Comparison of ENCODE assay signal across 20 cellular contexts in the genomic region with DNA sequence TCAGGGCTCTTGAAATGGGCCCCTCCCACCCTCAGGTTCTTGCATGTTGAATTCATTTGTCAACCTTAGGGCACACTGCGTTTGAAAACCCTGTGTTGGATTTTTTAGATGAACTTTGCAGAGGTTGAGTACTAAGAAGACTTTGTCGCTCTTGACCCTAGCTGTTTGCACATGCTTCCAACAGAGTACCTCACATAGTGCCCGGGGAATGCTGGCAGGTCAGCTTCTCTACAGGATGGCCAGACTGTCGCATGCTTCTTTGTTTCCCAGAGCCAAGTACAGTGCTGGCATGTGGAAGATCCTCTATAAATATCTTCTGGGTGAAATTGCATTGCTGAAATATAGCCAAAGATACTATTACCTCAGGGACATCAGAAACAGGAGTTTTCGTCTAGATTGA. TPM values are rescaled to one million over a fixed set of nuclear protein-coding genes. Genes with fewer than 3 reads are reported as not detected.
DNase-seq lines count a peak whose midpoint lies in the region; ATAC-seq and TF ChIP-seq lines count a peak whose summit lies in the region.
"Had no signal": no experiment of that assay in that cellular context is flagged by ENCODE, and none has a peak within 500 bp of the region (broad histone marks: within the 10 kb centered on the region; RNA-seq: fewer than 3 reads in every experiment).

No MANE protein-coding gene starts in this region.

- TF ChIP-seq EP300 in SK-N-SH (IDR thresholded peaks at IDR 0.05; ENCODE audit: borderline replicate concordance in 1 of 2, low read depth in 1 of 2, low read length in 1 of 2), result no peak

- H3K9me2 ChIP-seq in SK-N-SH, result no peaks in the 10 kb centered on the region
- H3K9me2 ChIP-seq in GM23338 (ENCODE audit: insufficient read depth), result no peaks in the 10 kb centered on the region

- H3K27me3 ChIP-seq in SK-N-SH (ENCODE audit: insufficient read depth), result no peaks in the 10 kb centered on the region
- no peaks in the 10 kb centered on the region for H3K27me3 ChIP-seq in GM23338 (ENCODE audit: insufficient read depth)
- no peaks in the 10 kb centered on the region for H3K27me3 ChIP-seq in heart right ventricle
- H3K27me3 ChIP-seq in right cardiac atrium (ENCODE audit: control insufficient read depth, insufficient read depth), result no peaks in the 10 kb centered on the region
- H3K27me3 ChIP-seq: BLaER1 had no signal

- WGBS in SK-N-SH (ENCODE audit: low lambda C conversion rate), result 81% methylated on average over 5 of the region's 5 CpGs
- WGBS in heart right ventricle, 2 donors, result 38 to 50% methylated on average over 5 of the region's 5 CpGs
- 53% methylated on average over 5 of the region's 5 CpGs for WGBS in right cardiac atrium

- no peaks in the 10 kb centered on the region for H4K20me1 ChIP-seq in SK-N-SH (ENCODE audit: insufficient read depth)
- no peaks in the 10 kb centered on the region for H4K20me1 ChIP-seq in GM23338 (replicated peaks; ENCODE audit: insufficient read depth)
- H4K20me1 ChIP-seq: BLaER1 had no signal

- TF ChIP-seq CTCF in SK-N-SH (IDR thresholded peaks at IDR 0.05), result no peak
- no peak for TF ChIP-seq CTCF in GM23338 (conservative IDR thresholded peaks at IDR 0.05; ENCODE audit: low read depth in 2 of 2)
- TF ChIP-seq CTCF in heart right ventricle (IDR thresholded peaks at IDR 0.05), result no peak
- TF ChIP-seq CTCF in GM20000 (IDR thresholded peaks at IDR 0.05; ENCODE audit: extremely low read depth, missing control alignments), result no peak

- peaks cover 76% of the 10 kb centered on the region for H3K4me1 Mint-ChIP-seq in GM23338
- no peaks in the 10 kb centered on the region for H3K4me1 Mint-ChIP-seq in T-helper 17 cell
- H3K4me1 Mint-ChIP-seq: CD14-positive monocyte; CD4-positive, alpha-beta memory T cell had no signal

- ATAC-seq in SK-N-SH treated with all-trans-retinoic acid at 6 μM for 48 hours (peak; percentile 25; the same call in 2 of the 3 replicates), GM23338 (peak; percentile 59), heart right ventricle (peak in 7 of 8 donors; percentile 55 to 91 (median 79)), right cardiac atrium (peak; percentile 56 to 87), T-helper 17 cell (no peak), HG02642 (IDR thresholded peaks at IDR 0.05; ENCODE audit: poor library complexity, unreplicated experiment) (no peak)
- ATAC-seq: A549, GM12878 had no signal

- no peaks in the 10 kb centered on the region for H3K9me3 Mint-ChIP-seq in GM23338

- POLR2A ChIA-PET in SK-N-SH (lab: Yijun Ruan, JAX), result no interaction called here

- H3K27ac ChIP-seq in SK-N-SH (ENCODE audit: low read depth in 2 of 2, low read length in 1 of 2) (no peak overlapping the region), GM23338 (ENCODE audit: low read depth) (no peak overlapping the region), heart right ventricle (no peak overlapping the region), right cardiac atrium (ENCODE audit: low read length) (no peak overlapping the region)
- H3K27ac ChIP-seq: 22Rv1, A549, BLaER1 had no signal

- DNase-seq in SK-N-SH (no peak), GM23338 (ENCODE audit: low spot score) (no peak), heart right ventricle (peak; percentile 6 to 12), right cardiac atrium (peak in 1 of 3 donors; percentile 37), T-helper 17 cell (no peak), GM20000 (ENCODE audit: low spot score) (no peak)
- DNase-seq: Calu3; CD4-positive, alpha-beta memory T cell; DMS79 treated with DMSO at 0.1 percent for 48 hours; EL had no signal

- no peak overlapping the region for H3K4me3 ChIP-seq in SK-N-SH (ENCODE audit: low read depth in 2 of 2, low read length in 1 of 2)
- no peak overlapping the region for H3K4me3 ChIP-seq in GM23338
- no peak overlapping the region for H3K4me3 ChIP-seq in heart right ventricle
- no peak overlapping the region for H3K4me3 ChIP-seq in right cardiac atrium (ENCODE audit: low read length)
- H3K4me3 ChIP-seq: A549, BLaER1, GM12878, HAP-1 had no signal

- H3K4me2 ChIP-seq in SK-N-SH (no peak overlapping the region), GM23338 (no peak overlapping the region)
- H3K4me2 ChIP-seq: A549 had no signal

- intact Hi-C loops in heart right ventricle (cut with DNase I) (no loop called here), right cardiac atrium (cut with DNase I) (no loop called here)

- no peak overlapping the region for H3K4me3 Mint-ChIP-seq in GM23338
- H3K4me3 Mint-ChIP-seq in T-helper 17 cell, result no peak overlapping the region
- H3K4me3 Mint-ChIP-seq: CD14-positive monocyte; CD4-positive, alpha-beta memory T cell had no signal

- H3K36me3 ChIP-seq in SK-N-SH (replicated peaks in 1 of 2; ENCODE audit: control insufficient read depth in 1 of 2, insufficient read depth in 2 of 2, low read length in 1 of 2) (no peaks in the 10 kb centered on the region), GM23338 (ENCODE audit: insufficient read depth) (no peaks in the 10 kb centered on the region), heart right ventricle (no peaks in the 10 kb centered on the region)
- H3K36me3 ChIP-seq: BLaER1, HAP-1 had no signal

- H3K4me1 ChIP-seq in SK-N-SH (ENCODE audit: control insufficient read depth in 1 of 2, insufficient read depth in 2 of 2, low read depth in 1 of 2, low read length in 1 of 2), result no peaks in the 10 kb centered on the region
- peaks cover 47% of the 10 kb centered on the region for H3K4me1 ChIP-seq in GM23338 (ENCODE audit: insufficient read depth)
- H3K4me1 ChIP-seq in heart right ventricle, result peaks cover 0 to 7% (median 0%) of the 10 kb centered on the region in 9 donors
- H3K4me1 ChIP-seq in right cardiac atrium (ENCODE audit: control insufficient read depth, insufficient read depth, low read length), result no peaks in the 10 kb centered on the region
- H3K4me1 ChIP-seq: HAP-1 had no signal

- H3K79me2 ChIP-seq in SK-N-SH (ENCODE audit: insufficient read depth) (no peaks in the 10 kb centered on the region), GM23338 (replicated peaks; ENCODE audit: insufficient read depth) (peaks cover 91% of the 10 kb centered on the region)

- H3K27ac Mint-ChIP-seq in GM23338 (no peak overlapping the region; the same call in 1 of the 2 replicates), T-helper 17 cell (no peak overlapping the region)
- H3K27ac Mint-ChIP-seq: CD14-positive monocyte; CD4-positive, alpha-beta memory T cell had no signal

- no peak for TF ChIP-seq RAD21 in SK-N-SH (IDR thresholded peaks at IDR 0.05; ENCODE audit: low read length)

- H3K36me3 Mint-ChIP-seq in GM23338 (ENCODE audit: low read depth), result no peaks in the 10 kb centered on the region
- no peaks in the 10 kb centered on the region for H3K36me3 Mint-ChIP-seq in T-helper 17 cell (ENCODE audit: low read depth)
- H3K36me3 Mint-ChIP-seq: CD14-positive monocyte; CD4-positive, alpha-beta memory T cell had no signal

- CTCF ChIA-PET in SK-N-SH (lab: Yijun Ruan, JAX), result interaction anchor here (1.6 kb wide), 1 partner anchor 11 kb away, joined by 5 read pairs; no protein-coding TSS in a partner anchor

- H2AFZ ChIP-seq in SK-N-SH (ENCODE audit: low read depth) (no peak overlapping the region), GM23338 (no peak overlapping the region)

- H3K27me3 Mint-ChIP-seq in GM23338 (ENCODE audit: insufficient read depth, low read depth, poor library complexity), result no peaks in the 10 kb centered on the region
- H3K27me3 Mint-ChIP-seq in T-helper 17 cell, result no peaks in the 10 kb centered on the region
- H3K27me3 Mint-ChIP-seq: CD4-positive, alpha-beta memory T cell had no signal

- H3K9me3 ChIP-seq in SK-N-SH (no peaks in the 10 kb centered on the region), heart right ventricle (no peaks in the 10 kb centered on the region), right cardiac atrium (ENCODE audit: control insufficient read depth, low read length) (no peaks in the 10 kb centered on the region), T-helper 17 cell (ENCODE audit: control insufficient read depth, low read length, poor library complexity, severe bottlenecking) (no peaks in the 10 kb centered on the region)
- H3K9me3 ChIP-seq: A549, BLaER1, HAP-1 had no signal

- no peak overlapping the region for H3K9ac ChIP-seq in SK-N-SH
- H3K9ac ChIP-seq: BLaER1 had no signal

- H3F3A ChIP-seq in SK-N-SH (replicated peaks; ENCODE audit: insufficient read depth) (no peaks in the 10 kb centered on the region), GM23338 (replicated peaks; ENCODE audit: low read depth) (no peaks in the 10 kb centered on the region)

TF ChIP-seq in SK-N-SH treated with all-trans-retinoic acid at 6 μM for 48 hours, 23 proteins besides CTCF, POLR2A, EP300 and RAD21:
- TF ChIP-seq ESRRG (CRISPR knock-in tag; IDR thresholded peaks at IDR 0.05), result no peak
- TF ChIP-seq ISL1 (CRISPR knock-in tag; IDR thresholded peaks at IDR 0.05), result peak; percentile 72
TF ChIP-seq in SK-N-SH treated with all-trans-retinoic acid at 6 μM for 48 hours: peak in this region for 1.

TF ChIP-seq in SK-N-SH, 30 proteins besides CTCF, POLR2A, EP300 and RAD21 (continues in another document):
- no peak for TF ChIP-seq POLR2AphosphoS5 (IDR thresholded peaks at IDR 0.05; ENCODE audit: low read depth, low read length)

RNA-seq across cellular contexts. Expression of a gene that starts 59.9 kb away (rescaled TPM):
- 0.76 and 0.87 TPM in 2 replicates for polyA plus RNA-seq in SK-N-SH (2012; rRNA removed)
- 0.53 and 0.72 TPM in 2 replicates for polyA plus RNA-seq in SK-N-SH (2012; cell fraction: cytosol; rRNA removed)
- 0.53 and 1.3 TPM in 2 replicates for polyA plus RNA-seq in SK-N-SH (2012; cell fraction: nucleus; rRNA removed)
- total RNA-seq in GM23338 (2014; rRNA removed; shearing (Covaris generic)), result 64.2 and 78.0 TPM in 2 replicates
- polyA plus RNA-seq in GM23338 (2016; fragmentation: Nextera tagmentation; extraction: Ambion mirVana), result 7.2 and 9.0 TPM in 2 replicates
- total RNA-seq in heart right ventricle, result 1 to 10 TPM in 1 of 10 donors, under 1 TPM in 9; 0.02 to 2.4 (median 0.15) TPM
- polyA plus RNA-seq in heart right ventricle, result under 1 TPM; 0.07 to 0.09 TPM
- total RNA-seq in right cardiac atrium, result 1 to 10 TPM; 1.1 to 3.0 (median 1.3) TPM
- polyA plus RNA-seq in right cardiac atrium, result 0.25 TPM
- total RNA-seq in T-helper 17 cell, result not detected
- total RNA-seq: CD4-positive, alpha-beta memory T cell; G401; GM12878; HT-29 had no signal
- polyA plus RNA-seq: CD14-positive monocyte; CD4-positive, alpha-beta memory T cell had no signal

Comparison
In these comparisons a context has a peak if more than half of its experiments do, and no peak if none do; other contexts are left out.
1. ATAC-seq: peak in SK-N-SH treated with all-trans-retinoic acid at 6 μM for 48 hours (single experiment), GM23338 (single experiment), heart right ventricle (7 of 8) and right cardiac atrium (2 of 2); none in T-helper 17 cell (single experiment) and HG02642 (single experiment).
2. DNase-seq: peak in heart right ventricle (2 of 2); none in SK-N-SH (single experiment), GM23338 (single experiment), T-helper 17 cell (0 of 3) and GM20000 (single experiment).
3. RNA of a gene that starts 59.9 kb away (total RNA-seq): 64.2 to 78.0 TPM in GM23338; 1.1 to 3.0 TPM in right cardiac atrium, 0.02 to 2.4 TPM in heart right ventricle and not detected in T-helper 17 cell; every median in the first group is over 10 times any median in the second.